In genomic region chr6:149071997-149072396, GRCh38 we compare ENCODE assay signal across 24 cellular contexts.
DNase-seq lines count a peak whose midpoint lies in the region; ATAC-seq, FAIRE-seq and TF ChIP-seq lines count a peak whose summit lies in the region.
"Had no signal": no experiment of that assay in that cellular context is flagged by ENCODE, and none has a peak within 500 bp of the region (broad histone marks: within the 10 kb centered on the region; RNA-seq: fewer than 3 reads in every experiment).

No MANE protein-coding gene starts in this region.

- H3K9ac ChIP-seq in GM12878 (ENCODE audit: control insufficient read depth, insufficient read depth, low read length) = no peak overlapping the region
- H3K9ac ChIP-seq: BLaER1 had no signal

- no peaks in the 10 kb centered on the region for H4K20me1 ChIP-seq in GM12878 (ENCODE audit: control insufficient read depth, insufficient read depth)
- H4K20me1 ChIP-seq: BLaER1 had no signal

- ATAC-seq in GM12878 (no peak), HG03175 (IDR thresholded peaks at IDR 0.05; ENCODE audit: unreplicated experiment) (no peak), GM21723 (IDR thresholded peaks at IDR 0.05; ENCODE audit: unreplicated experiment) (no peak)

- BruUV-seq in GM12878 (replicated peaks; lab: Mats Ljungman, UMichigan) = no TSS peak

- WGBS in GM12878 (ENCODE audit: insufficient coverage, insufficient replicate concordance, low lambda C conversion rate, missing lambda C conversion rate) = 77% methylated on average over 4 of the region's 4 CpGs

- in situ Hi-C loops in GM12878 (cut with MboI) = no loop called here

- H3K4me2 ChIP-seq in GM12878 (ENCODE audit: control insufficient read depth, insufficient read depth) = no peak overlapping the region
- H3K4me2 ChIP-seq: BLaER1 had no signal

- RAD21 ChIA-PET in GM12878 (lab: Charles Lee; ENCODE audit: unreplicated experiment) = no interaction called here

- FAIRE-seq in GM12878 (lab: Jason Lieb, UNC) = no peak
- FAIRE-seq: A204.1, GM12891, GM19239 had no signal

- H3K79me2 ChIP-seq in GM12878 (ENCODE audit: control insufficient read depth, insufficient read depth, low read length) = no peaks in the 10 kb centered on the region

- POLR2A ChIA-PET in GM12878 (lab: Charles Lee) = no interaction called here

- SMC1A ChIA-PET in GM12878 (lab: Charles Lee; ENCODE audit: uncharacterized antibody, unreplicated experiment) = no interaction called here

- CTCF ChIA-PET in GM12878 (lab: Yijun Ruan, JAX) = interaction anchor here (0.6 to 2.1 kb wide), 2 partner anchors 10 to 467 kb away, joined by 4 to 7 read pairs; no protein-coding TSS in a partner anchor

- H3K4me3 ChIP-seq in GM12878 = no peak overlapping the region
- H3K4me3 ChIP-seq: BLaER1 had no signal

- TF ChIP-seq EP300 in GM12878 (IDR thresholded peaks at IDR 0.05; ENCODE audit: borderline replicate concordance in 1 of 2, control insufficient read depth in 1 of 2, low read depth in 2 of 2, low read length in 2 of 2) = no peak

- TF ChIP-seq POLR2A in GM12878 (IDR thresholded peaks at IDR 0.05; ENCODE audit: low read depth, low read length) = no peak

- no peak for TF ChIP-seq CTCF in GM12878 (IDR thresholded peaks at IDR 0.05 in 2 of 3, conservative IDR thresholded peaks at IDR 0.05 in 1 of 3; ENCODE audit: control insufficient read depth in 2 of 3, extremely low read depth in 1 of 3, insufficient read depth in 1 of 3, low read depth in 3 of 3, low read length in 3 of 3)

- DNase-seq in NCI-H1048 (lab: John Stamatoyannopoulos, UW) (peak; percentile 19), GM12878 (ENCODE audit: low read depth, low spot score) (no peak), NCI-H748 treated with DMSO at 0.1 percent for 48 hours (lab: John Stamatoyannopoulos, UW) (no peak)
- DNase-seq: 8988T; ACHN; BE2C; C1 segment of cervical spinal cord; CD4-positive, alpha-beta memory T cell; CD4-positive, CD25-positive, alpha-beta regulatory T cell; CD8-positive, alpha-beta memory T cell; COR-L47; DMS 273 treated with DMSO at 0.1 percent for 48 hours; DMS153; DMS53; DMS79; DND-41; EL; GDM1 had no signal

- no peak overlapping the region for H3K27ac ChIP-seq in GM12878 (ENCODE audit: control insufficient read depth, insufficient read depth)
- H3K27ac ChIP-seq: BLaER1 had no signal

- peaks cover 16% of the 10 kb centered on the region for H3K4me1 ChIP-seq in GM12878 (ENCODE audit: control insufficient read depth, insufficient read depth, low read length)

- peaks cover 6% of the 10 kb centered on the region; the same call in 2 of the 3 replicates for H3K9me3 ChIP-seq in GM12878 (replicated peaks; ENCODE audit: control insufficient read depth, insufficient read depth, low read length)
- H3K9me3 ChIP-seq: BE2C had no signal

- no peak for TF ChIP-seq RAD21 in GM12878 (IDR thresholded peaks at IDR 0.05; ENCODE audit: insufficient read depth, low read depth, low read length)

- H3K27me3 ChIP-seq in GM12878 (replicated peaks in 1 of 2; ENCODE audit: control insufficient read depth in 2 of 2, insufficient read depth in 2 of 2, low read length in 1 of 2) = no peaks in the 10 kb centered on the region
- H3K27me3 ChIP-seq: BLaER1 had no signal

- no peaks in the 10 kb centered on the region for H3K36me3 ChIP-seq in GM12878 (ENCODE audit: control insufficient read depth in 2 of 2, insufficient read depth in 2 of 2, low read length in 1 of 2)
- H3K36me3 ChIP-seq: BE2C, BLaER1 had no signal

- H2AFZ ChIP-seq in GM12878 (ENCODE audit: control insufficient read depth, low read depth, low read length) = no peak overlapping the region

- intact Hi-C loops in GM12878 (cut with micrococcal nuclease; ENCODE audit: unreplicated experiment) = no loop called here

TF ChIP-seq in GM12878, 131 proteins besides CTCF, POLR2A, EP300 and RAD21:
- TF ChIP-seq, protein P1, sequence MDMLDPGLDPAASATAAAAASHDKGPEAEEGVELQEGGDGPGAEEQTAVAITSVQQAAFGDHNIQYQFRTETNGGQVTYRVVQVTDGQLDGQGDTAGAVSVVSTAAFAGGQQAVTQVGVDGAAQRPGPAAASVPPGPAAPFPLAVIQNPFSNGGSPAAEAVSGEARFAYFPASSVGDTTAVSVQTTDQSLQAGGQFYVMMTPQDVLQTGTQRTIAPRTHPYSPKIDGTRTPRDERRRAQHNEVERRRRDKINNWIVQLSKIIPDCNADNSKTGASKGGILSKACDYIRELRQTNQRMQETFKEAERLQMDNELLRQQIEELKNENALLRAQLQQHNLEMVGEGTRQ (IDR thresholded peaks at IDR 0.05; ENCODE audit: borderline replicate concordance, low read depth, low read length) = no peak
- TF ChIP-seq, protein P2, sequence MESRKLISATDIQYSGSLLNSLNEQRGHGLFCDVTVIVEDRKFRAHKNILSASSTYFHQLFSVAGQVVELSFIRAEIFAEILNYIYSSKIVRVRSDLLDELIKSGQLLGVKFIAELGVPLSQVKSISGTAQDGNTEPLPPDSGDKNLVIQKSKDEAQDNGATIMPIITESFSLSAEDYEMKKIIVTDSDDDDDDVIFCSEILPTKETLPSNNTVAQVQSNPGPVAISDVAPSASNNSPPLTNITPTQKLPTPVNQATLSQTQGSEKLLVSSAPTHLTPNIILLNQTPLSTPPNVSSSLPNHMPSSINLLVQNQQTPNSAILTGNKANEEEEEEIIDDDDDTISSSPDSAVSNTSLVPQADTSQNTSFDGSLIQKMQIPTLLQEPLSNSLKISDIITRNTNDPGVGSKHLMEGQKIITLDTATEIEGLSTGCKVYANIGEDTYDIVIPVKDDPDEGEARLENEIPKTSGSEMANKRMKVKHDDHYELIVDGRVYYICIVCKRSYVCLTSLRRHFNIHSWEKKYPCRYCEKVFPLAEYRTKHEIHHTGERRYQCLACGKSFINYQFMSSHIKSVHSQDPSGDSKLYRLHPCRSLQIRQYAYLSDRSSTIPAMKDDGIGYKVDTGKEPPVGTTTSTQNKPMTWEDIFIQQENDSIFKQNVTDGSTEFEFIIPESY (IDR thresholded peaks at IDR 0.05) = peak; percentile 54; the same call in 1 of the 2 replicates
